In the genomic region with DNA sequence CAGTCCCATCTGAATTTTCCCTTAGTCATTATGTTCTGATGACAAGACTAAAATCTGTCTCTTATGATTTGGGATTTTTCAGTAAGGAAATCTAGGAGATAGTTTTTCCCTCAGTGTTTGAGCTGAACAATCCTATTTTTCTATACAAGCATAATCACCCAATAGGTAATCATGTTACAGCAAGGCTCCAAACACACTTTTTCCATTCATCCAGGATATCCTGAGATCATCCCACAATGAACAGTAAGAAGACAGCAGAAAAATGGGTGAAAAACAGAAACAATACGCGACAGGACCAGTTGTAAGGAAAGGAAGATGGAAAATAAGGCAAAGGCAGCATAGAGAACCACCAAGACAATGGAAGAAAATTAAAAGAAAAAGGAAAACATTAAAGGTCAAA, we compare ENCODE assay signal across 18 cellular contexts.
DNase-seq lines count a peak whose midpoint lies in the region; ATAC-seq and TF ChIP-seq lines count a peak whose summit lies in the region.
"Had no signal": no experiment of that assay in that cellular context is flagged by ENCODE, and none has a peak within 500 bp of the region (broad histone marks: within the 10 kb centered on the region; RNA-seq: fewer than 3 reads in every experiment).

No MANE protein-coding gene starts in this region.

- H3K4me1 ChIP-seq in suprapubic skin, result no peaks in the 10 kb centered on the region
- H3K4me1 ChIP-seq in tibial nerve, result no peaks in the 10 kb centered on the region
- H3K4me1 ChIP-seq: A549, Caco-2 had no signal

- no peaks in the 10 kb centered on the region for H3K27me3 Mint-ChIP-seq in activated naive CD4-positive, alpha-beta T cell treated with anti-CD3 and anti-CD28 coated beads, Interleukin-2, amount 50 U/mL, for 24 hours
- H3K27me3 Mint-ChIP-seq in activated naive CD4-positive, alpha-beta T cell treated with anti-CD3 and anti-CD28 coated beads, Interleukin-2, amount 10 ng/mL, durations not matched to agents 7 days and 5 days, result no peaks in the 10 kb centered on the region
- no peaks in the 10 kb centered on the region for H3K27me3 Mint-ChIP-seq in central memory CD8-positive, alpha-beta T cell
- H3K27me3 Mint-ChIP-seq in immature natural killer cell (ENCODE audit: low read depth in 3 of 3), result peaks cover 0 to 4% (median 0%) of the 10 kb centered on the region in 3 donors
- no peaks in the 10 kb centered on the region for H3K27me3 Mint-ChIP-seq in stimulated activated naive B cell treated with anti-CD40 and anti-IgM and Interleukin-4, amounts not matched to agents 10 μg/mL and 1 μg/mL and 100 μg/mL, for 72 hours
- H3K27me3 Mint-ChIP-seq: CD4-positive, CD25-positive, alpha-beta regulatory T cell; IgD-negative memory B cell had no signal

- TF ChIP-seq CTCF in suprapubic skin (IDR thresholded peaks at IDR 0.05) (no peak), tibial nerve (IDR thresholded peaks at IDR 0.05) (no peak)

- no peak overlapping the region for H3K4me3 Mint-ChIP-seq in activated naive CD4-positive, alpha-beta T cell treated with anti-CD3 and anti-CD28 coated beads, Interleukin-2, amount 50 U/mL, for 24 hours
- H3K4me3 Mint-ChIP-seq in activated naive CD4-positive, alpha-beta T cell treated with anti-CD3 and anti-CD28 coated beads, Interleukin-2, amount 10 ng/mL, durations not matched to agents 7 days and 5 days, result no peak overlapping the region
- H3K4me3 Mint-ChIP-seq in central memory CD8-positive, alpha-beta T cell, result no peak overlapping the region
- H3K4me3 Mint-ChIP-seq in immature natural killer cell, result no peak overlapping the region
- peak overlapping the region; percentile 18 to 52 for H3K4me3 Mint-ChIP-seq in stimulated activated naive B cell treated with anti-CD40 and anti-IgM and Interleukin-4, amounts not matched to agents 10 μg/mL and 1 μg/mL and 100 μg/mL, for 72 hours
- H3K4me3 Mint-ChIP-seq: CD4-positive, CD25-positive, alpha-beta regulatory T cell had no signal

- H3K36me3 ChIP-seq in suprapubic skin, result no peaks in the 10 kb centered on the region
- H3K36me3 ChIP-seq in tibial nerve, result no peaks in the 10 kb centered on the region

- H3K4me3 ChIP-seq in suprapubic skin (no peak overlapping the region), tibial nerve (no peak overlapping the region)
- H3K4me3 ChIP-seq: A549 had no signal

- peak overlapping the region; percentile 2 for H3K27ac Mint-ChIP-seq in activated naive CD4-positive, alpha-beta T cell treated with anti-CD3 and anti-CD28 coated beads, Interleukin-2, amount 50 U/mL, for 24 hours
- H3K27ac Mint-ChIP-seq in activated naive CD4-positive, alpha-beta T cell treated with anti-CD3 and anti-CD28 coated beads, Interleukin-2, amount 10 ng/mL, durations not matched to agents 7 days and 5 days, result no peak overlapping the region
- H3K27ac Mint-ChIP-seq in central memory CD8-positive, alpha-beta T cell (ENCODE audit: low read depth), result peak overlapping the region; percentile 3
- H3K27ac Mint-ChIP-seq in immature natural killer cell, result peak overlapping the region in 4 of 6 donors; percentile 3 to 21 (median 6)
- peak overlapping the region; percentile 75 for H3K27ac Mint-ChIP-seq in stimulated activated naive B cell treated with anti-CD40 and anti-IgM and Interleukin-4, amounts not matched to agents 10 μg/mL and 1 μg/mL and 100 μg/mL, for 72 hours
- H3K27ac Mint-ChIP-seq: CD4-positive, CD25-positive, alpha-beta regulatory T cell; IgD-negative memory B cell had no signal

- WGBS in suprapubic skin, result 98% methylated on average over 2 of the region's 2 CpGs
- WGBS in tibial nerve, 2 donors, result 94 to 97% methylated on average over 2 of the region's 2 CpGs

- TF ChIP-seq POLR2A in suprapubic skin (IDR thresholded peaks at IDR 0.05), result no peak
- TF ChIP-seq POLR2A in tibial nerve (IDR thresholded peaks at IDR 0.05), result no peak

- peaks cover 1% of the 10 kb centered on the region for H3K36me3 Mint-ChIP-seq in activated naive CD4-positive, alpha-beta T cell treated with anti-CD3 and anti-CD28 coated beads, Interleukin-2, amount 50 U/mL, for 24 hours
- H3K36me3 Mint-ChIP-seq in activated naive CD4-positive, alpha-beta T cell treated with anti-CD3 and anti-CD28 coated beads, Interleukin-2, amount 10 ng/mL, durations not matched to agents 7 days and 5 days, result peaks cover 4% of the 10 kb centered on the region
- no peaks in the 10 kb centered on the region for H3K36me3 Mint-ChIP-seq in central memory CD8-positive, alpha-beta T cell (ENCODE audit: insufficient read depth)
- peaks cover 0 to 13% (median 9%) of the 10 kb centered on the region in 3 donors for H3K36me3 Mint-ChIP-seq in immature natural killer cell
- H3K36me3 Mint-ChIP-seq in stimulated activated naive B cell treated with anti-CD40 and anti-IgM and Interleukin-4, amounts not matched to agents 10 μg/mL and 1 μg/mL and 100 μg/mL, for 72 hours, result peaks cover 0 to 5% of the 10 kb centered on the region in 2 donors

- H3K9me3 ChIP-seq in suprapubic skin, result no peaks in the 10 kb centered on the region
- H3K9me3 ChIP-seq in tibial nerve, result no peaks in the 10 kb centered on the region
- H3K9me3 ChIP-seq: A549, Caco-2 had no signal

- H3K27me3 ChIP-seq in suprapubic skin (no peaks in the 10 kb centered on the region), tibial nerve (no peaks in the 10 kb centered on the region)

- no peak for ATAC-seq in central memory CD8-positive, alpha-beta T cell (replicated peaks; ENCODE audit: extremely low read depth, poor library complexity, severe bottlenecking)
- no peak for ATAC-seq in stimulated activated naive B cell treated with anti-CD40 and anti-IgM and Interleukin-4, amounts not matched to agents 10 μg/mL and 1 μg/mL and 100 μg/mL, for 72 hours (replicated peaks)
- no peak for ATAC-seq in GM19035 (IDR thresholded peaks at IDR 0.05; ENCODE audit: unreplicated experiment)
- ATAC-seq: A549, HepG2 had no signal

- no peak for DNase-seq in activated naive CD4-positive, alpha-beta T cell treated with anti-CD3 and anti-CD28 coated beads, Interleukin-2, amount 10 ng/mL, durations not matched to agents 7 days and 5 days
- no peak for DNase-seq in central memory CD8-positive, alpha-beta T cell (ENCODE audit: low spot score in 2 of 2)
- DNase-seq in immature natural killer cell, result no peak
- no peak for DNase-seq in stimulated activated naive B cell treated with anti-CD40 and anti-IgM and Interleukin-4, amounts not matched to agents 10 μg/mL and 1 μg/mL and 100 μg/mL, for 72 hours
- DNase-seq in suprapubic skin (ENCODE audit: low spot score in 2 of 2), result no peak
- no peak for DNase-seq in tibial nerve (ENCODE audit: low spot score in 2 of 2)
- DNase-seq: AML-193; C1 segment of cervical spinal cord; Caco-2; CD4-positive, CD25-positive, alpha-beta regulatory T cell; GOT3; H7 had no signal

- peaks cover 31% of the 10 kb centered on the region for H3K4me1 Mint-ChIP-seq in activated naive CD4-positive, alpha-beta T cell treated with anti-CD3 and anti-CD28 coated beads, Interleukin-2, amount 50 U/mL, for 24 hours
- H3K4me1 Mint-ChIP-seq in activated naive CD4-positive, alpha-beta T cell treated with anti-CD3 and anti-CD28 coated beads, Interleukin-2, amount 10 ng/mL, durations not matched to agents 7 days and 5 days, result peaks cover 2% of the 10 kb centered on the region
- H3K4me1 Mint-ChIP-seq in central memory CD8-positive, alpha-beta T cell, result peaks cover 28% of the 10 kb centered on the region
- H3K4me1 Mint-ChIP-seq in immature natural killer cell, result peaks cover 68 to 81% of the 10 kb centered on the region in 2 donors
- H3K4me1 Mint-ChIP-seq in stimulated activated naive B cell treated with anti-CD40 and anti-IgM and Interleukin-4, amounts not matched to agents 10 μg/mL and 1 μg/mL and 100 μg/mL, for 72 hours, result peaks cover 39 to 80% of the 10 kb centered on the region in 2 donors

- CTCF ChIA-PET in activated naive CD4-positive, alpha-beta T cell treated with anti-CD3 and anti-CD28 coated beads, Interleukin-2, amount 10 ng/mL, durations not matched to agents 7 days and 5 days (lab: Charles Lee), result no interaction called here

- TF ChIP-seq EP300 in suprapubic skin (IDR thresholded peaks at IDR 0.05), result no peak
- no peak for TF ChIP-seq EP300 in tibial nerve (IDR thresholded peaks at IDR 0.05)

- H3K27ac ChIP-seq in suprapubic skin (no peak overlapping the region), tibial nerve (no peak overlapping the region)
- H3K27ac ChIP-seq: 22Rv1, A549 had no signal

- no peaks in the 10 kb centered on the region for H3K9me3 Mint-ChIP-seq in activated naive CD4-positive, alpha-beta T cell treated with anti-CD3 and anti-CD28 coated beads, Interleukin-2, amount 50 U/mL, for 24 hours
- H3K9me3 Mint-ChIP-seq in activated naive CD4-positive, alpha-beta T cell treated with anti-CD3 and anti-CD28 coated beads, Interleukin-2, amount 10 ng/mL, durations not matched to agents 7 days and 5 days, result no peaks in the 10 kb centered on the region
- no peaks in the 10 kb centered on the region for H3K9me3 Mint-ChIP-seq in central memory CD8-positive, alpha-beta T cell
- H3K9me3 Mint-ChIP-seq in immature natural killer cell, result no peaks in the 10 kb centered on the region
- H3K9me3 Mint-ChIP-seq in stimulated activated naive B cell treated with anti-CD40 and anti-IgM and Interleukin-4, amounts not matched to agents 10 μg/mL and 1 μg/mL and 100 μg/mL, for 72 hours, result peaks cover 2 to 4% of the 10 kb centered on the region in 2 donors

Comparison
In these comparisons a context has a peak if more than half of its experiments do, and no peak if none do; other contexts are left out.
1. H3K4me3 Mint-ChIP-seq: peak in stimulated activated naive B cell treated with anti-CD40 and anti-IgM and Interleukin-4, amounts not matched to agents 10 μg/mL and 1 μg/mL and 100 μg/mL, for 72 hours (2 of 2); none in activated naive CD4-positive, alpha-beta T cell treated with anti-CD3 and anti-CD28 coated beads, Interleukin-2, amount 50 U/mL, for 24 hours (single experiment), activated naive CD4-positive, alpha-beta T cell treated with anti-CD3 and anti-CD28 coated beads, Interleukin-2, amount 10 ng/mL, durations not matched to agents 7 days and 5 days (single experiment), central memory CD8-positive, alpha-beta T cell (single experiment) and immature natural killer cell (0 of 5).